Comparison of ENCODE assay signal across 8 cellular contexts in the genomic region with DNA sequence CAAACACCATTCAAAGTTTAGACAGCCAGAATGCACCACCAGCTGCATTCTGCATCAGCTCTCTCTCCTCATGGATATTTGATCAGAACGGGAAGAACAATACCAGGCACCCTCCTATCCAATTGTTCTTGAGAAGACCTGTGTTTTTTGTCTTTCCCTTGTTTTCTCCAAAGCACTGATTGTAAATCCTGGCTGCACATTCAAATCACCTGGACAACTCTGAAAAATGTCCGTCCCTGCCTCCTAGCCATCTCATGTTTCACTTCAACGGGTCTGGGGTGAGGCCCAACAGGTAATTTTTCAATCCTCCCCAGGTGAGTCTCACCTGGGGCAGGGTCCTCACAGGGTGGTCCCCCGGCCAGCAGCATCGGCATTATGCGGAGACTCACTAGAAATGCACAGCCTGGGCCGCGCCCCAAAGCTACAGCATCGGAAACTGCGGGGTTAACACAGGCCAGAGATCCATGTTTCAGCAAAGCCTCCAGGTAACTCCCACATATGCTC. TPM values are rescaled to one million over a fixed set of nuclear protein-coding genes. Genes with fewer than 3 reads are reported as not detected.
DNase-seq lines count a peak whose midpoint lies in the region; ATAC-seq and TF ChIP-seq lines count a peak whose summit lies in the region.

No MANE protein-coding gene starts in this region.

- H3K4ac ChIP-seq in mesendoderm (ENCODE audit: low read depth, low read length): no peak overlapping the region

- DNase-seq in activated naive CD4-positive, alpha-beta T cell treated with Interleukin-2 at 50 U/mL for 16 hours: no peak
- no peak for DNase-seq in mesendoderm
- DNase-seq in transverse colon: no peak
- no peak for DNase-seq in cerebellar nuclear complex (lab: John Stamatoyannopoulos, UW)
- no peak for DNase-seq in foreskin melanocyte

- no peak overlapping the region for H2AK5ac ChIP-seq in mesendoderm (ENCODE audit: low read length)

- H3K36me3 Mint-ChIP-seq in activated naive CD4-positive, alpha-beta T cell treated with anti-CD3 and anti-CD28 coated beads, Interleukin-2, amount 50 U/mL, for 24 hours: peaks cover 4% of the 10 kb centered on the region
- H3K36me3 Mint-ChIP-seq in brain: peaks cover 57% of the 10 kb centered on the region

- H3K18ac ChIP-seq in mesendoderm (ENCODE audit: low read length): no peak overlapping the region

- H3K4me3 Mint-ChIP-seq in activated naive CD4-positive, alpha-beta T cell treated with anti-CD3 and anti-CD28 coated beads, Interleukin-2, amount 50 U/mL, for 24 hours: peak overlapping the region; percentile 42
- peak overlapping the region; percentile 84 to 99 (median 90) for H3K4me3 Mint-ChIP-seq in brain

- WGBS in mesendoderm (ENCODE audit: extremely low coverage, insufficient coverage, low lambda C conversion rate): no CpG with 5 or more reads among the region's 10 CpGs
- 40 to 78% methylated on average over 10 of the region's 10 CpGs for WGBS in transverse colon (ENCODE audit: low coverage in 1 of 2), 2 donors

- H2BK120ac ChIP-seq in mesendoderm (ENCODE audit: low read depth, low read length): no peak overlapping the region

- H3K27me3 ChIP-seq in mesendoderm (ENCODE audit: insufficient read depth, low read length, poor library complexity) (no peaks in the 10 kb centered on the region), transverse colon (no peaks in the 10 kb centered on the region)

- ATAC-seq in GM19328 (IDR thresholded peaks at IDR 0.05; ENCODE audit: unreplicated experiment): no peak

- H3K56ac ChIP-seq in mesendoderm (ENCODE audit: low read length): peak overlapping the region; percentile 25

- peak overlapping the region; percentile 43 for H3K27ac Mint-ChIP-seq in activated naive CD4-positive, alpha-beta T cell treated with anti-CD3 and anti-CD28 coated beads, Interleukin-2, amount 50 U/mL, for 24 hours
- peak overlapping the region; percentile 67 to 99 (median 79) for H3K27ac Mint-ChIP-seq in brain

- no peak overlapping the region for H4K5ac ChIP-seq in mesendoderm (ENCODE audit: low read length)

- H3K9me3 ChIP-seq in transverse colon: no peaks in the 10 kb centered on the region

- H3K23ac ChIP-seq in mesendoderm (ENCODE audit: low read length): no peak overlapping the region

- in situ Hi-C loops in transverse colon (cut with MboI; ENCODE audit: low pct_ligation_motif_present in 1 of 4, low pct_unique_long_range_greater_than_20kb in 1 of 4, low sequenced_read_pairs in 3 of 4): loop anchor here in 3 of 4 donors (25.0 kb wide), 3 partner anchors 331 to 819 kb away; no protein-coding TSS in a partner anchor

- peaks cover 6% of the 10 kb centered on the region for H3K79me1 ChIP-seq in mesendoderm (ENCODE audit: low read length)

- no peak for TF ChIP-seq POLR2A in transverse colon (IDR thresholded peaks at IDR 0.05)

- H3K36me3 ChIP-seq in mesendoderm (ENCODE audit: control insufficient read depth, insufficient read depth, low read length): peaks cover 1% of the 10 kb centered on the region
- peaks cover 0 to 19% (median 6%) of the 10 kb centered on the region in 4 donors for H3K36me3 ChIP-seq in transverse colon

- peaks cover 54% of the 10 kb centered on the region for H3K4me1 Mint-ChIP-seq in activated naive CD4-positive, alpha-beta T cell treated with anti-CD3 and anti-CD28 coated beads, Interleukin-2, amount 50 U/mL, for 24 hours
- peaks cover 59% of the 10 kb centered on the region for H3K4me1 Mint-ChIP-seq in brain

- H3K9me3 Mint-ChIP-seq in activated naive CD4-positive, alpha-beta T cell treated with anti-CD3 and anti-CD28 coated beads, Interleukin-2, amount 50 U/mL, for 24 hours: no peaks in the 10 kb centered on the region
- peaks cover 0 to 8% (median 3%) of the 10 kb centered on the region in 5 experiments for H3K9me3 Mint-ChIP-seq in brain

- H3K79me2 ChIP-seq in mesendoderm (ENCODE audit: control insufficient read depth, insufficient read depth, low read length): peaks cover 26% of the 10 kb centered on the region

- TF ChIP-seq EP300 in transverse colon (IDR thresholded peaks at IDR 0.05; ENCODE audit: low read depth): no peak

- no peak overlapping the region for H2BK5ac ChIP-seq in mesendoderm (ENCODE audit: low read length)

- no peak overlapping the region for H3K27ac ChIP-seq in mesendoderm (ENCODE audit: low read depth, low read length)
- H3K27ac ChIP-seq in transverse colon: peak overlapping the region in 2 of 4 donors; percentile 41 to 49

- no peaks in the 10 kb centered on the region for H3K27me3 Mint-ChIP-seq in activated naive CD4-positive, alpha-beta T cell treated with anti-CD3 and anti-CD28 coated beads, Interleukin-2, amount 50 U/mL, for 24 hours
- peaks cover 8% of the 10 kb centered on the region for H3K27me3 Mint-ChIP-seq in brain

- peak overlapping the region; percentile 24 for H3K9ac ChIP-seq in mesendoderm (ENCODE audit: low read length)

- peak overlapping the region; percentile 9 for H3K4me2 ChIP-seq in mesendoderm (ENCODE audit: low read length)

- H3K4me3 ChIP-seq in mesendoderm (ENCODE audit: low read length) (no peak overlapping the region), transverse colon (peak overlapping the region; percentile 16 to 49 (median 26))

- H2BK15ac ChIP-seq in mesendoderm (replicated peaks; ENCODE audit: low read depth): no peak overlapping the region

- intact Hi-C loops in transverse colon (cut with DNase I; ENCODE audit: low total_unique reads): loop anchor here (5.0 kb wide), 1 partner anchor 326 kb away; no protein-coding TSS in a partner anchor

- H3K4me1 ChIP-seq in mesendoderm (ENCODE audit: control insufficient read depth, low read depth, low read length): peaks cover 5% of the 10 kb centered on the region
- peaks cover 18 to 74% (median 49%) of the 10 kb centered on the region in 4 donors for H3K4me1 ChIP-seq in transverse colon

- H4K8ac ChIP-seq in mesendoderm (ENCODE audit: low read depth, low read length): no peak overlapping the region

- TF ChIP-seq CTCF in brain (conservative IDR thresholded peaks at IDR 0.05) (no peak), transverse colon (IDR thresholded peaks at IDR 0.05) (no peak)

RNA-seq across cellular contexts. Expression of a gene that starts 5.5 kb away (rescaled TPM):
- 33.7 TPM for polyA plus RNA-seq in brain (ENCODE audit: insufficient read depth, low read depth, low replicate concordance)
- 6.1 TPM for polyA plus RNA-seq in mesendoderm (2013, experiment 1 of 2)
- polyA plus RNA-seq in mesendoderm (2013, experiment 2 of 2): 6.2 TPM
- total RNA-seq in transverse colon: 10 to 100 TPM; 12.5 to 72.6 (median 28.5) TPM
